In the genomic region with DNA sequence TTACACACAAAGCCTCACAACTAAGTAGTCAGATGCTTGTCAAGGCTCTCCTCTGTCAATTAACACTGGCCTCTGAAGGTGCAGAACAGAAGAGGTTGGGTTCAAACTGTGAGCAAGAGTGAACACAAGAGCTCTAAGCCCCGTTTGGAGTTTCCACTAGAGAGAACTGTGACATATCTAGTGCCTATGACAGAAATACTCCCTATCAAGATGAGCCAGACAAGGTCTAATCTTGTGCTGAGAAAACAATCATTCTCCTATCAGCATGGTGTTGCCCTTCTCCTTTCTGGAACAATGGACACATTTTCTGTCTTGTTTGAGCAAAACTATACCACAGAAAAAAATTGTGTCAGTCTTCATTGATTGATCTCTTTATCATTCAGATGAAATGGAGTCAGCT, we compare ENCODE assay signal across 16 cellular contexts.
"Had no signal": no experiment of that assay in that cellular context is flagged by ENCODE, and none has a peak within 500 bp of the region (broad histone marks: within the 10 kb centered on the region; RNA-seq: fewer than 3 reads in every experiment).

No MANE protein-coding gene starts in this region.

- DNase-seq: activated CD4-positive, alpha-beta T cell treated with anti-CD3 and anti-CD28 coated beads for 4 hours; activated naive CD4-positive, alpha-beta T cell treated with anti-CD3 and anti-CD28 coated beads for 36 hours; caudate nucleus; colonic mucosa; effector CD8-positive, alpha-beta T cell; gastrocnemius medialis; heart right ventricle; islet precursor cell; left lung; stimulated activated CD4-positive, alpha-beta T cell treated with anti-CD3 and anti-CD28 coated beads, Interleukin-4, amount 100 ng/mL, for 24 hours; SW 1271; tibial artery; uterus had no signal

- H3K4me3 Mint-ChIP-seq: activated naive CD4-positive, alpha-beta T cell treated with anti-CD3 and anti-CD28 coated beads for 36 hours; activated T-helper 1 cell treated with anti-CD3 and anti-CD28 coated beads, Interleukin-12 subunit alpha, Interleukin-12 subunit beta, Interleukin-2, Interleukin-4 antibody, amounts not matched to agents 30 ng/mL and 10 ng/mL and 1 ng/mL, durations not matched to agents 14 hours and 24 hours and 36 hours; T-helper 2 cell treated with Interferon-gamma antibody and Interleukin-4, amounts not matched to agents 5 μg/mL and 100 μg/mL, for 36 hours had no signal

- ATAC-seq: gastrocnemius medialis, heart right ventricle, left lung had no signal

- H3K36me3 ChIP-seq: colonic mucosa, gastrocnemius medialis, heart right ventricle, left lung, tibial artery, uterus had no signal

- H3K9ac ChIP-seq: parathyroid adenoma had no signal

- H3K79me2 ChIP-seq: parathyroid adenoma had no signal

- H3K4me1 ChIP-seq: colonic mucosa, gastrocnemius medialis, parathyroid adenoma, uterus had no signal

- H3K27me3 ChIP-seq: colonic mucosa, gastrocnemius medialis, left lung, tibial artery, uterus had no signal

- H2AFZ ChIP-seq: parathyroid adenoma had no signal

- H3K27ac Mint-ChIP-seq: activated naive CD4-positive, alpha-beta T cell treated with anti-CD3 and anti-CD28 coated beads for 36 hours; activated T-helper 1 cell treated with anti-CD3 and anti-CD28 coated beads, Interleukin-12 subunit alpha, Interleukin-12 subunit beta, Interleukin-2, Interleukin-4 antibody, amounts not matched to agents 30 ng/mL and 10 ng/mL and 1 ng/mL, durations not matched to agents 14 hours and 24 hours and 36 hours; T-helper 2 cell treated with Interferon-gamma antibody and Interleukin-4, amounts not matched to agents 5 μg/mL and 100 μg/mL, for 36 hours had no signal

- H3K4me3 ChIP-seq: colonic mucosa, gastrocnemius medialis, heart right ventricle, left lung, tibial artery, uterus had no signal

- H3K27ac ChIP-seq: colonic mucosa, gastrocnemius medialis, heart right ventricle, left lung, parathyroid adenoma, tibial artery, uterus had no signal

- H3K9me3 ChIP-seq: colonic mucosa, gastrocnemius medialis, left lung, tibial artery, uterus had no signal
